7 cellular contexts compared by ENCODE assay signal in genomic region chr1:121008512-121009215, GRCh38.
DNase-seq lines count a peak whose midpoint lies in the region; ATAC-seq and TF ChIP-seq lines count a peak whose summit lies in the region.
"Not testable (repeated sequence)": the region's sequence is repeated elsewhere in the genome, so short reads cannot be mapped to it uniquely, and the experiment has no call there.

No MANE protein-coding gene starts in this region.

- ATAC-seq in activated CD4-positive, alpha-beta T cell treated with anti-CD3 and anti-CD28 coated beads for 36 hours, result peak; percentile 8
- ATAC-seq in naive thymus-derived CD4-positive, alpha-beta T cell, result peak; percentile 10

- H3K27ac ChIP-seq in HUES48 (ENCODE audit: low read depth, low read length); breast epithelium; naive thymus-derived CD4-positive, alpha-beta T cell (ENCODE audit: low read depth, low read length): not testable (repeated sequence)

- H3K9me3 ChIP-seq in HUES48 (ENCODE audit: control insufficient read depth, insufficient read depth, low read length); breast epithelium; naive thymus-derived CD4-positive, alpha-beta T cell (ENCODE audit: control insufficient read depth in 2 of 3, low read length in 3 of 3): not testable (repeated sequence)

- not testable (repeated sequence) for H3K27ac Mint-ChIP-seq in activated CD4-positive, alpha-beta T cell treated with anti-CD3 and anti-CD28 coated beads for 36 hours; activated T-helper 2 cell treated with anti-CD3 and anti-CD28 coated beads, Interferon-gamma antibody, Interleukin-2, Interleukin-4, amounts not matched to agents 10 μg/mL and 5 μg/mL and 100 μg/mL, durations not matched to agents 14 hours and 24 hours and 36 hours; glutamatergic neuron (ENCODE audit: unreplicated experiment)
- peak overlapping the region in 7 of 9 donors; percentile 19 to 83 (median 67) for H3K27ac Mint-ChIP-seq in naive thymus-derived CD4-positive, alpha-beta T cell

- H3K9ac ChIP-seq in HUES48 (ENCODE audit: low read depth, low read length), result not testable (repeated sequence)

- H3K9me3 Mint-ChIP-seq in activated CD4-positive, alpha-beta T cell treated with anti-CD3 and anti-CD28 coated beads for 36 hours (ENCODE audit: low read depth); activated T-helper 2 cell treated with anti-CD3 and anti-CD28 coated beads, Interferon-gamma antibody, Interleukin-2, Interleukin-4, amounts not matched to agents 10 μg/mL and 5 μg/mL and 100 μg/mL, durations not matched to agents 14 hours and 24 hours and 36 hours; glutamatergic neuron (ENCODE audit: unreplicated experiment); naive thymus-derived CD4-positive, alpha-beta T cell: not testable (repeated sequence)

- peaks cover 12% of the 10 kb centered on the region for H3K4me1 Mint-ChIP-seq in activated CD4-positive, alpha-beta T cell treated with anti-CD3 and anti-CD28 coated beads for 36 hours
- H3K4me1 Mint-ChIP-seq in activated T-helper 2 cell treated with anti-CD3 and anti-CD28 coated beads, Interferon-gamma antibody, Interleukin-2, Interleukin-4, amounts not matched to agents 10 μg/mL and 5 μg/mL and 100 μg/mL, durations not matched to agents 14 hours and 24 hours and 36 hours (ENCODE audit: low read depth), result peaks cover 14% of the 10 kb centered on the region
- H3K4me1 Mint-ChIP-seq in glutamatergic neuron (ENCODE audit: low read depth, unreplicated experiment), result not testable (repeated sequence)
- H3K4me1 Mint-ChIP-seq in naive thymus-derived CD4-positive, alpha-beta T cell, result peaks cover 6 to 20% (median 14%) of the 10 kb centered on the region in 7 donors

- H3K36me3 ChIP-seq in HUES48 (ENCODE audit: control insufficient read depth, insufficient read depth, low read length); breast epithelium; naive thymus-derived CD4-positive, alpha-beta T cell (ENCODE audit: control insufficient read depth in 2 of 3, insufficient read depth in 3 of 3, low read length in 3 of 3): not testable (repeated sequence)

- H3K27me3 ChIP-seq in HUES48 (ENCODE audit: control insufficient read depth, insufficient read depth, low read length), result peaks cover 10% of the 10 kb centered on the region
- not testable (repeated sequence) for H3K27me3 ChIP-seq in breast epithelium; naive thymus-derived CD4-positive, alpha-beta T cell (ENCODE audit: control insufficient read depth in 2 of 2, insufficient read depth in 2 of 2, low read length in 2 of 2)

- H3K4me3 Mint-ChIP-seq in activated CD4-positive, alpha-beta T cell treated with anti-CD3 and anti-CD28 coated beads for 36 hours, result peak overlapping the region; percentile 69
- peak overlapping the region; percentile 71 for H3K4me3 Mint-ChIP-seq in activated T-helper 2 cell treated with anti-CD3 and anti-CD28 coated beads, Interferon-gamma antibody, Interleukin-2, Interleukin-4, amounts not matched to agents 10 μg/mL and 5 μg/mL and 100 μg/mL, durations not matched to agents 14 hours and 24 hours and 36 hours (ENCODE audit: low read depth)
- peak overlapping the region; percentile 83 for H3K4me3 Mint-ChIP-seq in glutamatergic neuron (ENCODE audit: unreplicated experiment)
- H3K4me3 Mint-ChIP-seq in naive thymus-derived CD4-positive, alpha-beta T cell, result peak overlapping the region; percentile 61 to 90 (median 86)

- CTCF ChIA-PET in activated CD4-positive, alpha-beta T cell treated with anti-CD3 and anti-CD28 coated beads for 36 hours (lab: Charles Lee); naive thymus-derived CD4-positive, alpha-beta T cell (lab: Charles Lee): not testable (repeated sequence)

- TF ChIP-seq CTCF in breast epithelium (IDR thresholded peaks at IDR 0.05); glutamatergic neuron (IDR thresholded peaks at IDR 0.05; ENCODE audit: partially characterized antibody, unreplicated experiment): not testable (repeated sequence)

- H3K36me3 Mint-ChIP-seq in activated CD4-positive, alpha-beta T cell treated with anti-CD3 and anti-CD28 coated beads for 36 hours (ENCODE audit: low read depth); activated T-helper 2 cell treated with anti-CD3 and anti-CD28 coated beads, Interferon-gamma antibody, Interleukin-2, Interleukin-4, amounts not matched to agents 10 μg/mL and 5 μg/mL and 100 μg/mL, durations not matched to agents 14 hours and 24 hours and 36 hours (ENCODE audit: low read depth); glutamatergic neuron (ENCODE audit: unreplicated experiment); naive thymus-derived CD4-positive, alpha-beta T cell: not testable (repeated sequence)

- intact Hi-C loops in activated CD4-positive, alpha-beta T cell treated with anti-CD3 and anti-CD28 coated beads for 36 hours (cut with DNase I, micrococcal nuclease); activated T-helper 2 cell treated with anti-CD3 and anti-CD28 coated beads, Interferon-gamma antibody, Interleukin-2, Interleukin-4, amounts not matched to agents 10 μg/mL and 5 μg/mL and 100 μg/mL, durations not matched to agents 14 hours and 24 hours and 36 hours (cut with micrococcal nuclease); breast epithelium (cut with DNase I; ENCODE audit: low total_unique reads); naive thymus-derived CD4-positive, alpha-beta T cell (cut with micrococcal nuclease): not testable (repeated sequence)

- TF ChIP-seq POLR2A in breast epithelium (IDR thresholded peaks at IDR 0.05), result not testable (repeated sequence)

- DNase-seq in activated CD4-positive, alpha-beta T cell treated with anti-CD3 and anti-CD28 coated beads for 36 hours, result peak; percentile 49
- DNase-seq in activated T-helper 2 cell treated with anti-CD3 and anti-CD28 coated beads, Interferon-gamma antibody, Interleukin-2, Interleukin-4, amounts not matched to agents 10 μg/mL and 5 μg/mL and 100 μg/mL, durations not matched to agents 14 hours and 24 hours and 36 hours (ENCODE audit: low spot score); breast epithelium (ENCODE audit: low spot score in 2 of 2): not testable (repeated sequence)
- DNase-seq in glutamatergic neuron, result peak; percentile 35
- peak in 5 of 9 donors; percentile 19 to 35 (median 23) for DNase-seq in naive thymus-derived CD4-positive, alpha-beta T cell
- DNase-seq in stimulated activated CD4-positive, alpha-beta T cell treated with anti-CD3 and anti-CD28 coated beads, Interleukin-15, amount 100 ng/mL, for 24 hours, result peak; percentile 22

- H3K4me1 ChIP-seq in HUES48 (ENCODE audit: control insufficient read depth, insufficient read depth, low read length); breast epithelium; naive thymus-derived CD4-positive, alpha-beta T cell (ENCODE audit: control insufficient read depth in 2 of 2, insufficient read depth in 2 of 2, low read length in 2 of 2): not testable (repeated sequence)

- H3K4me3 ChIP-seq in HUES48 (ENCODE audit: low read depth, low read length), result peak overlapping the region; percentile 47
- peak overlapping the region in 2 of 3 donors; percentile 29 to 52 for H3K4me3 ChIP-seq in breast epithelium
- not testable (repeated sequence) for H3K4me3 ChIP-seq in naive thymus-derived CD4-positive, alpha-beta T cell (ENCODE audit: low read length)

- POLR2A ChIA-PET in activated CD4-positive, alpha-beta T cell treated with anti-CD3 and anti-CD28 coated beads for 36 hours (lab: Charles Lee); naive thymus-derived CD4-positive, alpha-beta T cell (lab: Charles Lee): not testable (repeated sequence)

- H3K27me3 Mint-ChIP-seq in activated CD4-positive, alpha-beta T cell treated with anti-CD3 and anti-CD28 coated beads for 36 hours; glutamatergic neuron (ENCODE audit: unreplicated experiment): not testable (repeated sequence)
- peaks cover 15% of the 10 kb centered on the region for H3K27me3 Mint-ChIP-seq in activated T-helper 2 cell treated with anti-CD3 and anti-CD28 coated beads, Interferon-gamma antibody, Interleukin-2, Interleukin-4, amounts not matched to agents 10 μg/mL and 5 μg/mL and 100 μg/mL, durations not matched to agents 14 hours and 24 hours and 36 hours (ENCODE audit: low read depth)
- peaks cover 0 to 21% (median 8%) of the 10 kb centered on the region in 5 donors for H3K27me3 Mint-ChIP-seq in naive thymus-derived CD4-positive, alpha-beta T cell
